Comparison of ENCODE assay signal across 13 cellular contexts in genomic region chr7:26910221-26910620, GRCh38. TPM values are rescaled to one million over a fixed set of nuclear protein-coding genes. Genes with fewer than 3 reads are reported as not detected.
DNase-seq lines count a peak whose midpoint lies in the region; ATAC-seq, FAIRE-seq and TF ChIP-seq lines count a peak whose summit lies in the region.
"Had no signal": no experiment of that assay in that cellular context is flagged by ENCODE, and none has a peak within 500 bp of the region (broad histone marks: within the 10 kb centered on the region; RNA-seq: fewer than 3 reads in every experiment).

No MANE protein-coding gene starts in this region.

- no peak for TF ChIP-seq CTCF in AG09309 (IDR thresholded peaks at IDR 0.05; ENCODE audit: control insufficient read depth, insufficient read depth, low read depth, low read length, missing control alignments)
- TF ChIP-seq CTCF in kidney (IDR thresholded peaks at IDR 0.05; ENCODE audit: borderline replicate concordance, extremely low read depth, insufficient read depth): no peak

- no peak for FAIRE-seq in kidney (lab: Jason Lieb, UNC)
- FAIRE-seq: GM12891 had no signal

- H3K9me3 ChIP-seq in kidney (ENCODE audit: control insufficient read depth in 1 of 2, low read length in 2 of 2): no peaks in the 10 kb centered on the region

- intact Hi-C loops in kidney (cut with DNase I): no loop called here

- no peaks in the 10 kb centered on the region for H3K4me1 ChIP-seq in kidney (ENCODE audit: control insufficient read depth in 1 of 2, insufficient read depth in 1 of 2, low read depth in 1 of 2, low read length in 2 of 2)
- H3K4me1 ChIP-seq: parathyroid adenoma had no signal

- no peaks in the 10 kb centered on the region for H3K36me3 ChIP-seq in kidney (ENCODE audit: control insufficient read depth in 1 of 2, insufficient read depth in 2 of 2, low read length in 2 of 2)

- H3K4me3 ChIP-seq in AG09309 (ENCODE audit: control insufficient read depth, low read depth, low read length) (no peak overlapping the region), kidney (ENCODE audit: low read length in 2 of 2) (no peak overlapping the region)

- H3K27ac ChIP-seq in kidney (ENCODE audit: low read depth in 2 of 2, low read length in 2 of 2): no peak overlapping the region
- H3K27ac ChIP-seq: C4-2B, parathyroid adenoma had no signal

- DNase-seq in AG09309 (ENCODE audit: low read depth) (peak; percentile 10), HS-27A (ENCODE audit: low read depth) (peak; percentile 49), amniotic epithelial cell (ENCODE audit: low read depth) (peak; percentile 67), kidney (peak; percentile 66), DMS 273 (lab: John Stamatoyannopoulos, UW; ENCODE audit: unreplicated experiment) (no peak), hypothalamus (lab: John Stamatoyannopoulos, UW) (no peak)
- no peak for DNase-seq in activated T-cell treated with anti-CD3 and anti-CD28 coated beads, Interleukin-2, amount 50 U/mL, for 48 hours
- DNase-seq: activated T-cell treated with anti-CD3 and anti-CD28 coated beads, Interleukin-2, amount 50 U/mL, for 72 hours; NCI-H2081 treated with DMSO at 0.1 percent for 48 hours had no signal

- H3K9ac ChIP-seq in kidney (ENCODE audit: low read length in 2 of 2): no peak overlapping the region
- H3K9ac ChIP-seq: parathyroid adenoma had no signal

- no peak for ATAC-seq in HG02938 (IDR thresholded peaks at IDR 0.05; ENCODE audit: unreplicated experiment)
- ATAC-seq: activated T-cell treated with anti-CD3 and anti-CD28 coated beads, Interleukin-2, amount 50 U/mL, for 72 hours had no signal

RNA-seq across cellular contexts. Expression of gene SKAP2, which starts 45.8 kb away (rescaled TPM):
- 75.8 TPM for total RNA-seq in kidney
- 20.0 TPM for polyA plus RNA-seq in kidney (ENCODE audit: insufficient read depth, low read depth, low replicate concordance)

Comparison
In these comparisons a context has a peak if more than half of its experiments do, and no peak if none do; other contexts are left out.
1. DNase-seq: peak in AG09309 (single experiment), HS-27A (single experiment), amniotic epithelial cell (single experiment) and kidney (single experiment); none in activated T-cell treated with anti-CD3 and anti-CD28 coated beads, Interleukin-2, amount 50 U/mL, for 48 hours (0 of 2), DMS 273 (single experiment) and hypothalamus (0 of 51).